In the genomic region with DNA sequence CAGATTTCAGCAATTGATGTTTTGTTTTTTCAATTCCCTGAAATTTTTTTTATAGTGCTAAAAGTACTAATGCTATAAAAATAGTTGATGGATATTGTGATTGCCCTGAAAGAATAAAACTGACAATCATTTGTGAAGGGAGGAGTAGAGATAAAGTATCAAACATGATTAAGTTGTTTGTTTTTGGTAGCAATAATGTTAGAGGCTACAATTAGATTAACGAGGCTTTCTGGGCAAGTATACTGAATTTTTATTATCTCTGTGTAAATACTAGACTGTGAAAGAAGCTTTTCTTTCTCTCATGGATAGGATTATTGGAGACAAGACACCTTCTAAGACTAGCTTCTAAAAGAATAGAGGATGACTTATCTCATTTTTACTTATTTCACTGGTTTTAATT, we compare ENCODE assay signal across 30 cellular contexts. TPM values are rescaled to one million over a fixed set of nuclear protein-coding genes. Genes with fewer than 3 reads are reported as not detected.
DNase-seq lines count a peak whose midpoint lies in the region; ATAC-seq and TF ChIP-seq lines count a peak whose summit lies in the region.
"Had no signal": no experiment of that assay in that cellular context is flagged by ENCODE, and none has a peak within 500 bp of the region (broad histone marks: within the 10 kb centered on the region; RNA-seq: fewer than 3 reads in every experiment).

No MANE protein-coding gene starts in this region.

- TF ChIP-seq CTCF in endodermal cell (conservative IDR thresholded peaks at IDR 0.05): no peak
- TF ChIP-seq CTCF in smooth muscle cell (IDR thresholded peaks at IDR 0.05; ENCODE audit: borderline replicate concordance, insufficient read depth, poor library complexity, severe bottlenecking): no peak

- peaks cover 70% of the 10 kb centered on the region for H3K36me3 Mint-ChIP-seq in activated T-cell treated with anti-CD3 and anti-CD28 coated beads, Interleukin-2, amount 50 U/mL, for 24 hours (ENCODE audit: low read depth)
- H3K36me3 Mint-ChIP-seq in activated T-cell treated with anti-CD3 and anti-CD28 coated beads, Interleukin-2, amount 50 U/mL, for 72 hours (ENCODE audit: insufficient read depth in 2 of 2): peaks cover 0 to 5% of the 10 kb centered on the region in 2 donors
- peaks cover 62% of the 10 kb centered on the region for H3K36me3 Mint-ChIP-seq in endodermal cell (ENCODE audit: low read depth)

- peaks cover 39% of the 10 kb centered on the region for H3K4me1 Mint-ChIP-seq in activated T-cell treated with anti-CD3 and anti-CD28 coated beads, Interleukin-2, amount 50 U/mL, for 24 hours (ENCODE audit: low read depth)
- peaks cover 25% of the 10 kb centered on the region for H3K4me1 Mint-ChIP-seq in activated T-cell treated with anti-CD3 and anti-CD28 coated beads, Interleukin-2, amount 50 U/mL, for 72 hours (ENCODE audit: low read depth)
- peaks cover 14% of the 10 kb centered on the region for H3K4me1 Mint-ChIP-seq in endodermal cell

- peaks cover 65% of the 10 kb centered on the region for H4K20me1 ChIP-seq in smooth muscle cell (ENCODE audit: low read depth)

- H3K4me3 Mint-ChIP-seq in activated T-cell treated with anti-CD3 and anti-CD28 coated beads, Interleukin-2, amount 50 U/mL, for 24 hours: no peak overlapping the region
- H3K4me3 Mint-ChIP-seq in activated T-cell treated with anti-CD3 and anti-CD28 coated beads, Interleukin-2, amount 50 U/mL, for 72 hours: no peak overlapping the region
- no peak overlapping the region for H3K4me3 Mint-ChIP-seq in endodermal cell
- H3K4me3 Mint-ChIP-seq: activated CD4-positive, alpha-beta T cell treated with anti-CD3 and anti-CD28 coated beads for 36 hours; activated naive CD8-positive, alpha-beta T cell treated with anti-CD3 and anti-CD28 coated beads, Interleukin-2, amount 50 U/mL, for 24 hours; CD4-positive, alpha-beta T cell; mesothelial cell of epicardium; naive thymus-derived CD4-positive, alpha-beta T cell; stimulated activated naive CD8-positive, alpha-beta T cell treated with anti-CD3 and anti-CD28 coated beads, Interleukin-15, amount 100 ng/mL, for 72 hours; T-helper 2 cell treated with Interferon-gamma antibody and Interleukin-4, amounts not matched to agents 5 μg/mL and 100 μg/mL, for 36 hours had no signal

- no peak overlapping the region for H2BK120ac ChIP-seq in trophoblast cell (ENCODE audit: insufficient read depth, low read length, poor library complexity)

- no peaks in the 10 kb centered on the region for H3K27me3 ChIP-seq in endodermal cell (ENCODE audit: control insufficient read depth, insufficient read depth, low read length, poor library complexity, severe bottlenecking)
- no peaks in the 10 kb centered on the region for H3K27me3 ChIP-seq in smooth muscle cell (ENCODE audit: low read depth)
- no peaks in the 10 kb centered on the region for H3K27me3 ChIP-seq in trophoblast cell (ENCODE audit: insufficient read depth, low read length)
- H3K27me3 ChIP-seq: heart left ventricle, right lobe of liver had no signal

- H2AK5ac ChIP-seq in trophoblast cell (ENCODE audit: low read length): no peak overlapping the region

- H4K91ac ChIP-seq in trophoblast cell (ENCODE audit: low read depth, low read length): no peak overlapping the region

- H3K4me1 ChIP-seq in endodermal cell (ENCODE audit: control insufficient read depth, insufficient read depth, low read length) (peaks cover 6% of the 10 kb centered on the region), smooth muscle cell (ENCODE audit: low read depth) (no peaks in the 10 kb centered on the region), trophoblast cell (ENCODE audit: control insufficient read depth in 1 of 2, insufficient read depth in 2 of 2, low read length in 2 of 2) (peaks cover 0 to 8% of the 10 kb centered on the region in 2 experiments)
- H3K4me1 ChIP-seq: right lobe of liver had no signal

- 95% methylated on average over 1 of the region's 1 CpG; no CpG with 5 or more reads in 1 of the 2 experiments for WGBS in endodermal cell (ENCODE audit: insufficient coverage in 1 of 2, insufficient read length in 1 of 2), 2 experiments
- 69% methylated on average over 1 of the region's 1 CpG for WGBS in smooth muscle cell (ENCODE audit: low lambda C conversion rate)
- no CpG with 5 or more reads among the region's 1 CpG for WGBS in trophoblast cell (ENCODE audit: extremely low coverage, insufficient coverage, insufficient read length)

- H3K27ac ChIP-seq in endodermal cell (ENCODE audit: low read depth, low read length) (no peak overlapping the region), smooth muscle cell (ENCODE audit: low read depth) (peak overlapping the region; percentile 67), trophoblast cell (ENCODE audit: low read depth, low read length) (no peak overlapping the region)
- H3K27ac ChIP-seq: right lobe of liver had no signal

- no peak overlapping the region for H4K8ac ChIP-seq in trophoblast cell (ENCODE audit: low read depth, low read length)

- peak overlapping the region; percentile 14 for H3K27ac Mint-ChIP-seq in activated T-cell treated with anti-CD3 and anti-CD28 coated beads, Interleukin-2, amount 50 U/mL, for 24 hours
- no peak overlapping the region for H3K27ac Mint-ChIP-seq in activated T-cell treated with anti-CD3 and anti-CD28 coated beads, Interleukin-2, amount 50 U/mL, for 72 hours
- peak overlapping the region; percentile 48 for H3K27ac Mint-ChIP-seq in endodermal cell
- H3K27ac Mint-ChIP-seq: activated CD4-positive, alpha-beta T cell treated with anti-CD3 and anti-CD28 coated beads for 36 hours; activated naive CD8-positive, alpha-beta T cell treated with anti-CD3 and anti-CD28 coated beads, Interleukin-2, amount 50 U/mL, for 24 hours; CD4-positive, alpha-beta T cell; mesothelial cell of epicardium; progenitor cell of endocrine pancreas; stimulated activated naive CD8-positive, alpha-beta T cell treated with anti-CD3 and anti-CD28 coated beads, Interleukin-15, amount 100 ng/mL, for 72 hours; T-helper 2 cell treated with Interferon-gamma antibody and Interleukin-4, amounts not matched to agents 5 μg/mL and 100 μg/mL, for 36 hours had no signal

- H3K79me2 ChIP-seq in smooth muscle cell (ENCODE audit: low read depth) (peaks cover 9% of the 10 kb centered on the region), trophoblast cell (ENCODE audit: control insufficient read depth, insufficient read depth, low read length, poor library complexity) (no peaks in the 10 kb centered on the region)

- ATAC-seq in activated T-cell treated with anti-CD3 and anti-CD28 coated beads, Interleukin-2, amount 50 U/mL, for 72 hours (replicated peaks in 1 of 2): no peak
- ATAC-seq in GM21526 (IDR thresholded peaks at IDR 0.05; ENCODE audit: low FRiP score, unreplicated experiment): no peak
- ATAC-seq in GM21825 (IDR thresholded peaks at IDR 0.05; ENCODE audit: unreplicated experiment): no peak
- ATAC-seq: activated CD4-positive, alpha-beta T cell treated with anti-CD3 and anti-CD28 coated beads for 36 hours; activated naive CD8-positive, alpha-beta T cell treated with anti-CD3 and anti-CD28 coated beads, Interleukin-2, amount 50 U/mL, for 24 hours; esophagus mucosa; heart left ventricle; naive thymus-derived CD4-positive, alpha-beta T cell; right lobe of liver; stimulated activated naive CD8-positive, alpha-beta T cell treated with anti-CD3 and anti-CD28 coated beads, Interleukin-15, amount 100 ng/mL, for 72 hours had no signal

- no peak overlapping the region for H2BK5ac ChIP-seq in trophoblast cell (ENCODE audit: low read depth, low read length, poor library complexity)

- peaks cover 8% of the 10 kb centered on the region for H3F3A ChIP-seq in smooth muscle cell (ENCODE audit: low read depth)

- DNase-seq in activated T-cell treated with anti-CD3 and anti-CD28 coated beads, Interleukin-2, amount 50 U/mL, for 24 hours: no peak
- no peak for DNase-seq in activated T-cell treated with anti-CD3 and anti-CD28 coated beads, Interleukin-2, amount 50 U/mL, for 72 hours
- peak; percentile 67 for DNase-seq in NCI-H748 (lab: John Stamatoyannopoulos, UW; ENCODE audit: unreplicated experiment)
- DNase-seq in endodermal cell: no peak
- no peak for DNase-seq in smooth muscle cell (lab: John Stamatoyannopoulos, UW; ENCODE audit: unreplicated experiment)
- no peak for DNase-seq in trophoblast cell
- DNase-seq: activated CD4-positive, alpha-beta T cell treated with anti-CD3 and anti-CD28 coated beads for 36 hours; activated naive CD4-positive, alpha-beta T cell; activated naive CD8-positive, alpha-beta T cell treated with anti-CD3 and anti-CD28 coated beads, Interleukin-2, amount 50 U/mL, for 24 hours; activated T-cell treated with anti-CD3 and anti-CD28 coated beads for 4 hours; CD4-positive, alpha-beta T cell; cortex of kidney; H7; heart left ventricle; naive thymus-derived CD4-positive, alpha-beta T cell; NCI-H1694 treated with DMSO at 0.1 percent for 48 hours; NCI-H510A treated with DMSO at 0.1 percent for 48 hours; nucleus accumbens; PC-9; right lobe of liver; Right ventricle myocardium superior; stimulated activated CD4-positive, alpha-beta T cell treated with anti-CD3 and anti-CD28 coated beads, Interleukin-12 subunit alpha, Interleukin-12 subunit beta, amount 100 ng/mL, for 4 hours; stimulated activated CD4-positive, alpha-beta T cell treated with anti-CD3 and anti-CD28 coated beads, Interleukin-2, amount 100 ng/mL, for 48 hours; stimulated activated naive CD8-positive, alpha-beta T cell treated with anti-CD3 and anti-CD28 coated beads, Interleukin-15, amount 100 ng/mL, for 72 hours had no signal

- H2AFZ ChIP-seq in smooth muscle cell (ENCODE audit: low read depth) (no peak overlapping the region), trophoblast cell (ENCODE audit: insufficient read depth, low read length, poor library complexity) (no peak overlapping the region)
- H2AFZ ChIP-seq: PC-9 had no signal

- no peak overlapping the region for H3K18ac ChIP-seq in trophoblast cell (ENCODE audit: low read length)

- H3K9me3 Mint-ChIP-seq in activated T-cell treated with anti-CD3 and anti-CD28 coated beads, Interleukin-2, amount 50 U/mL, for 24 hours: no peaks in the 10 kb centered on the region
- no peaks in the 10 kb centered on the region for H3K9me3 Mint-ChIP-seq in activated T-cell treated with anti-CD3 and anti-CD28 coated beads, Interleukin-2, amount 50 U/mL, for 72 hours
- H3K9me3 Mint-ChIP-seq in endodermal cell: no peaks in the 10 kb centered on the region
- H3K9me3 Mint-ChIP-seq: activated naive CD8-positive, alpha-beta T cell treated with anti-CD3 and anti-CD28 coated beads, Interleukin-2, amount 50 U/mL, for 24 hours; CD4-positive, alpha-beta T cell; mesothelial cell of epicardium; naive thymus-derived CD4-positive, alpha-beta T cell; stimulated activated naive CD8-positive, alpha-beta T cell treated with anti-CD3 and anti-CD28 coated beads, Interleukin-15, amount 100 ng/mL, for 72 hours; T-helper 2 cell treated with Interferon-gamma antibody and Interleukin-4, amounts not matched to agents 5 μg/mL and 100 μg/mL, for 36 hours had no signal

- no peak overlapping the region for H2BK12ac ChIP-seq in trophoblast cell (ENCODE audit: low read length)

- H4K12ac ChIP-seq in trophoblast cell (ENCODE audit: low read depth, low read length): no peak overlapping the region

- H3K14ac ChIP-seq in trophoblast cell (ENCODE audit: low read length): no peak overlapping the region

- H3K36me3 ChIP-seq in endodermal cell (ENCODE audit: control insufficient read depth, insufficient read depth, low read length) (peaks cover 34% of the 10 kb centered on the region), smooth muscle cell (ENCODE audit: low read depth) (no peaks in the 10 kb centered on the region), trophoblast cell (ENCODE audit: control insufficient read depth in 1 of 2, insufficient read depth in 2 of 2, low read length in 2 of 2) (peaks cover 6 to 11% of the 10 kb centered on the region in 2 experiments)

- H3K4me3 ChIP-seq in endodermal cell (ENCODE audit: low read length) (no peak overlapping the region), smooth muscle cell (no peak overlapping the region), trophoblast cell (ENCODE audit: low read depth, low read length) (no peak overlapping the region)
- H3K4me3 ChIP-seq: heart left ventricle, PC-9, right lobe of liver had no signal

- no peak overlapping the region for H3K4ac ChIP-seq in trophoblast cell (ENCODE audit: low read depth, low read length)

- no peak overlapping the region for H3K23ac ChIP-seq in trophoblast cell (ENCODE audit: low read length)

- H3K27me3 Mint-ChIP-seq in activated T-cell treated with anti-CD3 and anti-CD28 coated beads, Interleukin-2, amount 50 U/mL, for 24 hours: no peaks in the 10 kb centered on the region
- H3K27me3 Mint-ChIP-seq in activated T-cell treated with anti-CD3 and anti-CD28 coated beads, Interleukin-2, amount 50 U/mL, for 72 hours (ENCODE audit: low read depth): no peaks in the 10 kb centered on the region
- H3K27me3 Mint-ChIP-seq in endodermal cell (ENCODE audit: insufficient read depth): no peaks in the 10 kb centered on the region
- H3K27me3 Mint-ChIP-seq: activated CD4-positive, alpha-beta T cell treated with anti-CD3 and anti-CD28 coated beads for 36 hours; activated naive CD8-positive, alpha-beta T cell treated with anti-CD3 and anti-CD28 coated beads, Interleukin-2, amount 50 U/mL, for 24 hours; CD4-positive, alpha-beta T cell; naive thymus-derived CD4-positive, alpha-beta T cell; progenitor cell of endocrine pancreas; stimulated activated naive CD8-positive, alpha-beta T cell treated with anti-CD3 and anti-CD28 coated beads, Interleukin-15, amount 100 ng/mL, for 72 hours had no signal

- H3K9ac ChIP-seq in endodermal cell (ENCODE audit: extremely low read depth, low read length, poor library complexity, severe bottlenecking) (no peak overlapping the region), smooth muscle cell (ENCODE audit: low read depth) (no peak overlapping the region), trophoblast cell (ENCODE audit: low read length) (no peak overlapping the region)

- no peaks in the 10 kb centered on the region for H3K79me1 ChIP-seq in trophoblast cell (ENCODE audit: low read length)

- H3K4me2 ChIP-seq in smooth muscle cell: no peak overlapping the region
- H3K4me2 ChIP-seq in trophoblast cell (ENCODE audit: low read length): no peak overlapping the region

- no peaks in the 10 kb centered on the region for H3K9me3 ChIP-seq in endodermal cell (ENCODE audit: control insufficient read depth, low read length)
- H3K9me3 ChIP-seq in smooth muscle cell (replicated peaks; ENCODE audit: low read depth): no peaks in the 10 kb centered on the region
- no peaks in the 10 kb centered on the region for H3K9me3 ChIP-seq in trophoblast cell (ENCODE audit: insufficient read depth, low read depth, low read length)
- H3K9me3 ChIP-seq: heart left ventricle, right lobe of liver had no signal

RNA-seq across cellular contexts. Expression of gene NR1D2, which starts 15.6 kb away (rescaled TPM):
- total RNA-seq in activated T-cell treated with anti-CD3 and anti-CD28 coated beads, Interleukin-2, amount 50 U/mL, for 72 hours: 1 to 10 TPM; 5.6 to 8.7 TPM
- 10 to 100 TPM; 22.7 to 30.5 TPM for total RNA-seq in endodermal cell
- 20.6 TPM for polyA plus RNA-seq in endodermal cell (2013, experiment 1 of 2)
- polyA plus RNA-seq in endodermal cell (2013, experiment 2 of 2): 21.0 TPM
- total RNA-seq in smooth muscle cell: 34.0 and 37.8 TPM in 2 replicates
- polyA plus RNA-seq in smooth muscle cell: 11.7 and 12.1 TPM in 2 replicates
- polyA plus RNA-seq in trophoblast cell (2013): 11.2 and 12.2 TPM in 2 replicates

RNA-seq across cellular contexts. Expression of gene RPL15, which starts 43.7 kb away (rescaled TPM):
- total RNA-seq in activated T-cell treated with anti-CD3 and anti-CD28 coated beads, Interleukin-2, amount 50 U/mL, for 72 hours: 1,000 to 10,000 TPM; 2,452 to 2,630 TPM
- total RNA-seq in endodermal cell (1,000 to 10,000 TPM; 2,011 to 2,129 TPM), smooth muscle cell (2,505 and 2,593 TPM in 2 replicates)
- 3,347 TPM for polyA plus RNA-seq in endodermal cell (2013, experiment 1 of 2)
- 3,114 TPM for polyA plus RNA-seq in endodermal cell (2013, experiment 2 of 2)
- 1,471 and 1,491 TPM in 2 replicates for polyA plus RNA-seq in smooth muscle cell
- polyA plus RNA-seq in trophoblast cell (2013): 2,209 and 2,294 TPM in 2 replicates

RNA-seq across cellular contexts. Expression of gene NKIRAS1, which starts 43.9 kb away (rescaled TPM):
- 1 to 10 TPM; 2.5 to 3.6 TPM for total RNA-seq in activated T-cell treated with anti-CD3 and anti-CD28 coated beads, Interleukin-2, amount 50 U/mL, for 72 hours
- total RNA-seq in endodermal cell (1 to 10 TPM; 6.3 to 6.9 TPM), smooth muscle cell (15.5 and 17.1 TPM in 2 replicates)
- polyA plus RNA-seq in endodermal cell (2013, experiment 1 of 2): 11.6 TPM
- polyA plus RNA-seq in endodermal cell (2013, experiment 2 of 2): 9.2 TPM
- 14.9 and 15.3 TPM in 2 replicates for polyA plus RNA-seq in smooth muscle cell
- 9.3 and 9.5 TPM in 2 replicates for polyA plus RNA-seq in trophoblast cell (2013)
